Comparison of ENCODE assay signal across 25 cellular contexts in genomic region chr6:35027807-35028206, GRCh38.
DNase-seq lines count a peak whose midpoint lies in the region; ATAC-seq, FAIRE-seq and TF ChIP-seq lines count a peak whose summit lies in the region.
"Had no signal": no experiment of that assay in that cellular context is flagged by ENCODE, and none has a peak within 500 bp of the region (broad histone marks: within the 10 kb centered on the region; RNA-seq: fewer than 3 reads in every experiment).

No MANE protein-coding gene starts in this region.

- H3K36me3 ChIP-seq in breast epithelium (no peaks in the 10 kb centered on the region), mammary epithelial cell (ENCODE audit: insufficient read depth, low read length) (no peaks in the 10 kb centered on the region), endodermal cell (ENCODE audit: control insufficient read depth, insufficient read depth, low read length) (peaks cover 3% of the 10 kb centered on the region), pancreas (no peaks in the 10 kb centered on the region)
- H3K36me3 ChIP-seq: SJSA1 had no signal

- H3K4me1 Mint-ChIP-seq in endodermal cell (peaks cover 39% of the 10 kb centered on the region), type B pancreatic cell (ENCODE audit: unreplicated experiment) (peaks cover 26% of the 10 kb centered on the region)

- H3K36me3 Mint-ChIP-seq in endodermal cell (ENCODE audit: low read depth) (peaks cover 13% of the 10 kb centered on the region), type B pancreatic cell (peaks cover 14% of the 10 kb centered on the region)

- H3K27ac Mint-ChIP-seq in endodermal cell (peak overlapping the region; percentile 13), type B pancreatic cell (peak overlapping the region; percentile 9)
- H3K27ac Mint-ChIP-seq: activated CD8-positive, alpha-beta T cell treated with anti-CD3 and anti-CD28 coated beads for 36 hours; activated naive CD8-positive, alpha-beta T cell had no signal

- DNase-seq in breast epithelium (ENCODE audit: low spot score in 2 of 2) (no peak), mammary epithelial cell (no peak), endodermal cell (no peak), pancreas (no peak), type B pancreatic cell (ENCODE audit: extremely low spot score, unreplicated experiment) (no peak), NCI-H146 treated with DMSO at 0.1 percent for 48 hours (lab: John Stamatoyannopoulos, UW; ENCODE audit: unreplicated experiment) (no peak), DMS53 treated with DMSO at 0.1 percent for 48 hours (lab: John Stamatoyannopoulos, UW; ENCODE audit: unreplicated experiment) (no peak), AML-193 (lab: John Stamatoyannopoulos, UW) (no peak)
- DNase-seq: activated CD4-positive, CD25-positive, alpha-beta regulatory T cell; activated CD8-positive, alpha-beta T cell treated with anti-CD3 and anti-CD28 coated beads for 36 hours; activated T-cell treated with anti-CD3 and anti-CD28 coated beads, Interleukin-2, amount 50 U/mL, for 48 hours; GF-D8; head of caudate nucleus; NCI-H1092; NCI-H2081 treated with DMSO at 0.1 percent for 48 hours; NCI-H526; stimulated activated naive CD4-positive, alpha-beta T cell treated with Interleukin-2 at 50 U/mL for 16 hours had no signal

- WGBS in mammary epithelial cell (ENCODE audit: low coverage, missing lambda C conversion rate), result 78% methylated on average over 2 of the region's 2 CpGs
- 100% methylated on average over 2 of the region's 2 CpGs for WGBS in endodermal cell (ENCODE audit: insufficient coverage in 1 of 2, insufficient read length in 1 of 2), 2 experiments
- WGBS in pancreas, 2 donors, result 69 to 73% methylated on average over 2 of the region's 2 CpGs

- CTCF ChIA-PET in mammary epithelial cell (lab: Charles Lee; ENCODE audit: low non-redundant PET), result no interaction called here

- H4K20me1 ChIP-seq in mammary epithelial cell (ENCODE audit: insufficient read depth, low read length), result no peaks in the 10 kb centered on the region

- intact Hi-C loops in breast epithelium (cut with DNase I; ENCODE audit: low total_unique reads), result no loop called here
- intact Hi-C loops in mammary epithelial cell (cut with micrococcal nuclease), result no loop called here
- intact Hi-C loops in pancreas (cut with DNase I), result no loop called here

- H3K79me2 ChIP-seq in mammary epithelial cell (ENCODE audit: insufficient read depth, low read length), result peaks cover 4% of the 10 kb centered on the region

- H3K9me3 Mint-ChIP-seq in endodermal cell (no peaks in the 10 kb centered on the region), type B pancreatic cell (no peaks in the 10 kb centered on the region)
- H3K9me3 Mint-ChIP-seq: activated CD8-positive, alpha-beta T cell treated with anti-CD3 and anti-CD28 coated beads for 36 hours had no signal

- H3K27ac ChIP-seq in breast epithelium (peak overlapping the region; percentile 19 to 33), mammary epithelial cell (ENCODE audit: insufficient read depth, low read depth, low read length) (no peak overlapping the region), endodermal cell (ENCODE audit: low read depth, low read length) (no peak overlapping the region), pancreas (no peak overlapping the region)
- H3K27ac ChIP-seq: 22Rv1; BLaER1 treated with 17β-estradiol and CSF1 and Interleukin-3, amounts not matched to agents 10 nM and 100 nM; KMS-11; neutrophil had no signal

- H3K9ac ChIP-seq in mammary epithelial cell (ENCODE audit: insufficient read depth, low read length) (no peak overlapping the region), endodermal cell (ENCODE audit: extremely low read depth, low read length, poor library complexity, severe bottlenecking) (no peak overlapping the region)
- H3K9ac ChIP-seq: BLaER1 treated with 17β-estradiol and CSF1 and Interleukin-3, amounts not matched to agents 10 nM and 100 nM; KMS-11 had no signal

- H3K9me3 ChIP-seq in breast epithelium (no peaks in the 10 kb centered on the region), mammary epithelial cell (replicated peaks; ENCODE audit: insufficient read depth, low read length) (no peaks in the 10 kb centered on the region), endodermal cell (ENCODE audit: control insufficient read depth, low read length) (no peaks in the 10 kb centered on the region), pancreas (no peaks in the 10 kb centered on the region)
- H3K9me3 ChIP-seq: BLaER1 treated with 17β-estradiol and CSF1 and Interleukin-3, amounts not matched to agents 10 nM and 100 nM; neutrophil; SJSA1 had no signal

- FAIRE-seq in pancreas (lab: Jason Lieb, UNC), result no peak
- FAIRE-seq: D721Med, GM12878 had no signal

- H3K4me3 Mint-ChIP-seq in endodermal cell (no peak overlapping the region), type B pancreatic cell (no peak overlapping the region)
- H3K4me3 Mint-ChIP-seq: activated CD8-positive, alpha-beta T cell treated with anti-CD3 and anti-CD28 coated beads for 36 hours; activated naive CD8-positive, alpha-beta T cell had no signal

- no peak overlapping the region for H2AFZ ChIP-seq in mammary epithelial cell (ENCODE audit: low read depth, low read length)

- H3K27me3 Mint-ChIP-seq in endodermal cell (ENCODE audit: insufficient read depth) (no peaks in the 10 kb centered on the region), type B pancreatic cell (no peaks in the 10 kb centered on the region)
- H3K27me3 Mint-ChIP-seq: activated CD8-positive, alpha-beta T cell treated with anti-CD3 and anti-CD28 coated beads for 36 hours; activated naive CD8-positive, alpha-beta T cell had no signal

- TF ChIP-seq CTCF in breast epithelium (IDR thresholded peaks at IDR 0.05), result no peak
- TF ChIP-seq CTCF in mammary epithelial cell (conservative IDR thresholded peaks at IDR 0.05 in 1 of 2, IDR thresholded peaks at IDR 0.05 in 1 of 2; ENCODE audit: extremely low read depth in 1 of 2, insufficient read depth in 1 of 2, low read depth in 1 of 2, low read length in 2 of 2), result no peak
- TF ChIP-seq CTCF in endodermal cell (conservative IDR thresholded peaks at IDR 0.05), result no peak
- no peak for TF ChIP-seq CTCF in pancreas (IDR thresholded peaks at IDR 0.05)
- TF ChIP-seq CTCF in type B pancreatic cell (conservative IDR thresholded peaks at IDR 0.05), result no peak

- in situ Hi-C loops in mammary epithelial cell (cut with MboI; ENCODE audit: low sequenced_read_pairs in 2 of 2), result no loop called here

- H3K4me2 ChIP-seq in mammary epithelial cell (ENCODE audit: insufficient read depth, low read depth, low read length), result no peak overlapping the region
- H3K4me2 ChIP-seq: BLaER1 treated with 17β-estradiol and CSF1 and Interleukin-3, amounts not matched to agents 10 nM and 100 nM; KMS-11 had no signal

- ATAC-seq in pancreas, result peak in 3 of 4 donors; percentile 21 to 58 (median 27)
- ATAC-seq: activated CD8-positive, alpha-beta T cell treated with anti-CD3 and anti-CD28 coated beads for 36 hours; GM12878 had no signal

- H3K4me1 ChIP-seq in breast epithelium, result peaks cover 5 to 6% of the 10 kb centered on the region in 2 donors
- peaks cover 32% of the 10 kb centered on the region for H3K4me1 ChIP-seq in mammary epithelial cell (ENCODE audit: insufficient read depth, low read length)
- H3K4me1 ChIP-seq in endodermal cell (ENCODE audit: control insufficient read depth, insufficient read depth, low read length), result peaks cover 12% of the 10 kb centered on the region
- H3K4me1 ChIP-seq in pancreas, result peaks cover 0 to 5% (median 0%) of the 10 kb centered on the region in 3 donors

- no peak for TF ChIP-seq POLR2A in breast epithelium (IDR thresholded peaks at IDR 0.05)

- H3K27me3 ChIP-seq in breast epithelium, result no peaks in the 10 kb centered on the region
- no peaks in the 10 kb centered on the region for H3K27me3 ChIP-seq in mammary epithelial cell (ENCODE audit: insufficient read depth, low read length)
- no peaks in the 10 kb centered on the region for H3K27me3 ChIP-seq in endodermal cell (ENCODE audit: control insufficient read depth, insufficient read depth, low read length, poor library complexity, severe bottlenecking)
- no peaks in the 10 kb centered on the region for H3K27me3 ChIP-seq in pancreas
- H3K27me3 ChIP-seq: BLaER1 treated with 17β-estradiol and CSF1 and Interleukin-3, amounts not matched to agents 10 nM and 100 nM; neutrophil; SJSA1 had no signal

- no TSS peak for BruUV-seq in mammary epithelial cell (replicated peaks; lab: Mats Ljungman, UMichigan)

- H3K4me3 ChIP-seq in breast epithelium (no peak overlapping the region), mammary epithelial cell (replicated peaks in 1 of 3; ENCODE audit: insufficient read depth in 1 of 3, low read depth in 2 of 3, low read length in 3 of 3) (no peak overlapping the region), endodermal cell (ENCODE audit: low read length) (no peak overlapping the region), pancreas (no peak overlapping the region)
- H3K4me3 ChIP-seq: BLaER1 treated with 17β-estradiol and CSF1 and Interleukin-3, amounts not matched to agents 10 nM and 100 nM; GM12878; SJSA1 had no signal

- dilution Hi-C loops in mammary epithelial cell (cut with HindIII; ENCODE audit: low sequenced_read_pairs), result no loop called here

Comparison
In these comparisons a context has a peak if more than half of its experiments do, and no peak if none do; other contexts are left out.
1. H3K27ac ChIP-seq: peak in breast epithelium (2 of 2); none in mammary epithelial cell (single experiment), endodermal cell (single experiment) and pancreas (0 of 4).